9 cellular contexts compared by ENCODE assay signal in the genomic region with DNA sequence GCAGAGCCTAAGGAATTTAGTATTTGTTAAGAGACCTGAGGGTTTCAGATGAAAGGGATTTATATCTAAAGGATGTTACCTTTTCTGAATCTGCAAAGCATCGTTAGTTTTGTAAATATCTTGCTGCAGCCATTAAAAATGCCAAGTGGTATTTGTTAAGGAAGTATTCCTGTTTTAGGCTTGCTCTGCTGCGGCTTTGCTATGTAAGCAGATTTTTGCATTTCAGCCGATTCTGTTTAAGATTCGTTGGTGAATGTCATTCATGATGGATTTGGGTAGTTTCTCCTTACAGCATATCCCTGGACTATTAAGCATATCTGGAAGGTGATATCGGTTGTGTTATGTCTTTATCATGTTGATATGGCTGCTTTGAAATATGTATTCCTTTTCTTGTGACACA. TPM values are rescaled to one million over a fixed set of nuclear protein-coding genes. Genes with fewer than 3 reads are reported as not detected.
DNase-seq lines count a peak whose midpoint lies in the region; ATAC-seq and TF ChIP-seq lines count a peak whose summit lies in the region.
"Had no signal": no experiment of that assay in that cellular context is flagged by ENCODE, and none has a peak within 500 bp of the region (broad histone marks: within the 10 kb centered on the region; RNA-seq: fewer than 3 reads in every experiment).

No MANE protein-coding gene starts in this region.

- WGBS in right lobe of liver (ENCODE audit: insufficient coverage, low coverage, low lambda C conversion rate, missing lambda C conversion rate), result 6% methylated on average over 5 of the region's 5 CpGs

- H3K27ac Mint-ChIP-seq in activated T-cell treated with anti-CD3 and anti-CD28 coated beads, Interleukin-2, amount 50 U/mL, for 72 hours, result peak overlapping the region; percentile 96
- peak overlapping the region; percentile 94 for H3K27ac Mint-ChIP-seq in type B pancreatic cell

- peaks cover 0 to 26% (median 6%) of the 10 kb centered on the region in 4 donors for H3K4me1 ChIP-seq in right lobe of liver

- no peak for ATAC-seq in activated T-cell treated with anti-CD3 and anti-CD28 coated beads, Interleukin-2, amount 50 U/mL, for 72 hours (replicated peaks in 1 of 2)
- ATAC-seq in right lobe of liver (no peak), HG03095 (IDR thresholded peaks at IDR 0.05; ENCODE audit: unreplicated experiment) (no peak)

- H3K27ac ChIP-seq in right lobe of liver, result peak overlapping the region in 1 of 3 donors; percentile 92

- peaks cover 56% of the 10 kb centered on the region for H3K4me1 Mint-ChIP-seq in activated T-cell treated with anti-CD3 and anti-CD28 coated beads, Interleukin-2, amount 50 U/mL, for 72 hours (ENCODE audit: low read depth)
- peaks cover 15% of the 10 kb centered on the region for H3K4me1 Mint-ChIP-seq in type B pancreatic cell (ENCODE audit: unreplicated experiment)

- H3K4me3 ChIP-seq in astrocyte of the cerebellum (ENCODE audit: low read depth, low read length), result peak overlapping the region; percentile 99
- peak overlapping the region; percentile 88 to 98 (median 89) for H3K4me3 ChIP-seq in right lobe of liver

- TF ChIP-seq POLR2A in right lobe of liver (IDR thresholded peaks at IDR 0.05), result no peak

- no peaks in the 10 kb centered on the region for H3K27me3 ChIP-seq in right lobe of liver

- no peak for TF ChIP-seq CTCF in astrocyte of the cerebellum (IDR thresholded peaks at IDR 0.05; ENCODE audit: low read depth, low read length, missing control alignments)
- TF ChIP-seq CTCF in right lobe of liver (IDR thresholded peaks at IDR 0.05), result no peak
- TF ChIP-seq CTCF in type B pancreatic cell (conservative IDR thresholded peaks at IDR 0.05), result no peak
- TF ChIP-seq CTCF in GM13976 (IDR thresholded peaks at IDR 0.05; ENCODE audit: borderline replicate concordance, control extremely low read depth, extremely low read depth, insufficient read depth, missing control alignments), result no peak

- no peak for DNase-seq in activated T-cell treated with anti-CD3 and anti-CD28 coated beads, Interleukin-2, amount 50 U/mL, for 72 hours
- DNase-seq in activated T-cell treated with anti-CD3 and anti-CD28 coated beads, Interleukin-2, amount 50 U/mL, for 48 hours, result no peak
- DNase-seq in astrocyte of the cerebellum (ENCODE audit: low read depth) (no peak), right lobe of liver (no peak), type B pancreatic cell (ENCODE audit: extremely low spot score, unreplicated experiment) (no peak), NCI-H2196 treated with DMSO at 0.1 percent for 48 hours (lab: John Stamatoyannopoulos, UW; ENCODE audit: unreplicated experiment) (no peak), GM13976 (ENCODE audit: low spot score) (no peak)
- DNase-seq: OCI-M1 had no signal

- in situ Hi-C loops in astrocyte of the cerebellum (cut with HindIII; ENCODE audit: low sequenced_read_pairs) (no loop called here), GM13976 (cut with MboI; ENCODE audit: low sequenced_read_pairs, unreplicated experiment) (no loop called here)

- H3K4me3 Mint-ChIP-seq in activated T-cell treated with anti-CD3 and anti-CD28 coated beads, Interleukin-2, amount 50 U/mL, for 72 hours, result peak overlapping the region; percentile 98 to 99
- peak overlapping the region; percentile 91 for H3K4me3 Mint-ChIP-seq in type B pancreatic cell

- H3K36me3 ChIP-seq in right lobe of liver, result peaks cover 0 to 3% (median 0%) of the 10 kb centered on the region in 4 donors

- H3K27me3 Mint-ChIP-seq in activated T-cell treated with anti-CD3 and anti-CD28 coated beads, Interleukin-2, amount 50 U/mL, for 72 hours (ENCODE audit: low read depth), result no peaks in the 10 kb centered on the region
- H3K27me3 Mint-ChIP-seq in type B pancreatic cell, result no peaks in the 10 kb centered on the region

- no peaks in the 10 kb centered on the region for H3K9me3 ChIP-seq in right lobe of liver

- no peaks in the 10 kb centered on the region for H3K9me3 Mint-ChIP-seq in activated T-cell treated with anti-CD3 and anti-CD28 coated beads, Interleukin-2, amount 50 U/mL, for 72 hours
- no peaks in the 10 kb centered on the region for H3K9me3 Mint-ChIP-seq in type B pancreatic cell

- intact Hi-C loops in right lobe of liver (cut with DNase I), result no loop called here

- H3K36me3 Mint-ChIP-seq in activated T-cell treated with anti-CD3 and anti-CD28 coated beads, Interleukin-2, amount 50 U/mL, for 72 hours (ENCODE audit: insufficient read depth in 2 of 2), result peaks cover 4 to 7% of the 10 kb centered on the region in 2 donors
- H3K36me3 Mint-ChIP-seq in type B pancreatic cell, result peaks cover 3% of the 10 kb centered on the region

RNA-seq across cellular contexts. Expression of a gene that starts 1.0 kb away (rescaled TPM):
- 10 to 100 TPM; 52.7 to 64.5 TPM for total RNA-seq in activated T-cell treated with anti-CD3 and anti-CD28 coated beads, Interleukin-2, amount 50 U/mL, for 72 hours
- total RNA-seq in right lobe of liver, result 10 to 100 TPM; 26.0 to 38.7 (median 34.6) TPM
- 59.4 and 90.1 TPM in 2 replicates for total RNA-seq in type B pancreatic cell (ENCODE audit: low replicate concordance)
